ENCODE assay signal across 8 cellular contexts in genomic region chr15:82810061-82810862, GRCh38. TPM values are rescaled to one million over a fixed set of nuclear protein-coding genes. Genes with fewer than 3 reads are reported as not detected.
A peak's percentile ranks its signal among the peaks of the same experiment; 100 is the strongest.
DNase-seq lines count a peak whose midpoint lies in the region; ATAC-seq and TF ChIP-seq lines count a peak whose summit lies in the region.

No MANE protein-coding gene starts in this region.

- no peak; the same call in none of the 2 replicates for TF ChIP-seq CTCF in 22Rv1 (IDR thresholded peaks at IDR 0.05)

- H3K4me3 Mint-ChIP-seq in activated naive CD8-positive, alpha-beta T cell treated with anti-CD3 and anti-CD28 coated beads, Interleukin-2, amount 50 U/mL, for 24 hours: peak overlapping the region; percentile 95

- H3K9ac ChIP-seq in rectal smooth muscle tissue (ENCODE audit: low read length): peak overlapping the region; percentile 96

- peaks cover 17% of the 10 kb centered on the region for H3K4me1 ChIP-seq in rectal smooth muscle tissue (ENCODE audit: control insufficient read depth, insufficient read depth, low read length)

- no peaks in the 10 kb centered on the region for H3K27me3 ChIP-seq in rectal smooth muscle tissue (ENCODE audit: control insufficient read depth, insufficient read depth, low read length)

- H3K27ac ChIP-seq in 22Rv1 (peak overlapping the region; percentile 96), rectal smooth muscle tissue (ENCODE audit: low read depth, low read length) (peak overlapping the region; percentile 99)

- H3K27me3 Mint-ChIP-seq in activated naive CD8-positive, alpha-beta T cell treated with anti-CD3 and anti-CD28 coated beads, Interleukin-2, amount 50 U/mL, for 24 hours: no peaks in the 10 kb centered on the region

- H3K4me3 ChIP-seq in rectal smooth muscle tissue (ENCODE audit: low read length): peak overlapping the region; percentile 98

- TF ChIP-seq POLR2A in GM15510 (IDR thresholded peaks at IDR 0.05; ENCODE audit: borderline replicate concordance, extremely low read depth, insufficient read length): peak; percentile 26

- peak; percentile 17 for ATAC-seq in HG03039 (IDR thresholded peaks at IDR 0.05; ENCODE audit: unreplicated experiment)
- peak; percentile 1 for ATAC-seq in activated naive CD8-positive, alpha-beta T cell treated with anti-CD3 and anti-CD28 coated beads, Interleukin-2, amount 50 U/mL, for 24 hours
- ATAC-seq in left cardiac atrium: peak in 1 of 2 donors; percentile 34

- H3K36me3 Mint-ChIP-seq in activated naive CD8-positive, alpha-beta T cell treated with anti-CD3 and anti-CD28 coated beads, Interleukin-2, amount 50 U/mL, for 24 hours (ENCODE audit: low read depth): peaks cover 30% of the 10 kb centered on the region

- peak; percentile 50 for DNase-seq in activated naive CD8-positive, alpha-beta T cell treated with anti-CD3 and anti-CD28 coated beads, Interleukin-2, amount 50 U/mL, for 24 hours
- DNase-seq in left cardiac atrium (peak; percentile 44), NCI-H2196 treated with DMSO at 0.1 percent for 48 hours (lab: John Stamatoyannopoulos, UW; ENCODE audit: unreplicated experiment) (no peak)

- H3K4me1 Mint-ChIP-seq in activated naive CD8-positive, alpha-beta T cell treated with anti-CD3 and anti-CD28 coated beads, Interleukin-2, amount 50 U/mL, for 24 hours: peaks cover 59% of the 10 kb centered on the region

- no peaks in the 10 kb centered on the region for H3K9me3 Mint-ChIP-seq in activated naive CD8-positive, alpha-beta T cell treated with anti-CD3 and anti-CD28 coated beads, Interleukin-2, amount 50 U/mL, for 24 hours

- H3K36me3 ChIP-seq in rectal smooth muscle tissue (ENCODE audit: control insufficient read depth, insufficient read depth, low read length): no peaks in the 10 kb centered on the region

- intact Hi-C loops in left cardiac atrium (cut with DNase I): no loop called here

- H3K27ac Mint-ChIP-seq in activated naive CD8-positive, alpha-beta T cell treated with anti-CD3 and anti-CD28 coated beads, Interleukin-2, amount 50 U/mL, for 24 hours: peak overlapping the region; percentile 98

TF ChIP-seq in PFSK-1, 5 proteins besides CTCF, POLR2A, EP300 and RAD21:
- TF ChIP-seq SIN3A (IDR thresholded peaks at IDR 0.05; ENCODE audit: borderline replicate concordance, insufficient read depth, low read length) (no peak), FOXP2 (optimal IDR thresholded peaks at IDR 0.05; ENCODE audit: borderline replicate concordance, extremely low read depth, extremely low read length, insufficient read depth) (peak; percentile 10), POLR2AphosphoS5 (IDR thresholded peaks at IDR 0.05; ENCODE audit: low read depth, low read length) (no peak), TAF1 (IDR thresholded peaks at IDR 0.05; ENCODE audit: borderline replicate concordance, insufficient read depth, low read length) (0 out of 2 replicates have a peak, but pooled peaks have one; percentile 5)
- TF ChIP-seq, protein P1, sequence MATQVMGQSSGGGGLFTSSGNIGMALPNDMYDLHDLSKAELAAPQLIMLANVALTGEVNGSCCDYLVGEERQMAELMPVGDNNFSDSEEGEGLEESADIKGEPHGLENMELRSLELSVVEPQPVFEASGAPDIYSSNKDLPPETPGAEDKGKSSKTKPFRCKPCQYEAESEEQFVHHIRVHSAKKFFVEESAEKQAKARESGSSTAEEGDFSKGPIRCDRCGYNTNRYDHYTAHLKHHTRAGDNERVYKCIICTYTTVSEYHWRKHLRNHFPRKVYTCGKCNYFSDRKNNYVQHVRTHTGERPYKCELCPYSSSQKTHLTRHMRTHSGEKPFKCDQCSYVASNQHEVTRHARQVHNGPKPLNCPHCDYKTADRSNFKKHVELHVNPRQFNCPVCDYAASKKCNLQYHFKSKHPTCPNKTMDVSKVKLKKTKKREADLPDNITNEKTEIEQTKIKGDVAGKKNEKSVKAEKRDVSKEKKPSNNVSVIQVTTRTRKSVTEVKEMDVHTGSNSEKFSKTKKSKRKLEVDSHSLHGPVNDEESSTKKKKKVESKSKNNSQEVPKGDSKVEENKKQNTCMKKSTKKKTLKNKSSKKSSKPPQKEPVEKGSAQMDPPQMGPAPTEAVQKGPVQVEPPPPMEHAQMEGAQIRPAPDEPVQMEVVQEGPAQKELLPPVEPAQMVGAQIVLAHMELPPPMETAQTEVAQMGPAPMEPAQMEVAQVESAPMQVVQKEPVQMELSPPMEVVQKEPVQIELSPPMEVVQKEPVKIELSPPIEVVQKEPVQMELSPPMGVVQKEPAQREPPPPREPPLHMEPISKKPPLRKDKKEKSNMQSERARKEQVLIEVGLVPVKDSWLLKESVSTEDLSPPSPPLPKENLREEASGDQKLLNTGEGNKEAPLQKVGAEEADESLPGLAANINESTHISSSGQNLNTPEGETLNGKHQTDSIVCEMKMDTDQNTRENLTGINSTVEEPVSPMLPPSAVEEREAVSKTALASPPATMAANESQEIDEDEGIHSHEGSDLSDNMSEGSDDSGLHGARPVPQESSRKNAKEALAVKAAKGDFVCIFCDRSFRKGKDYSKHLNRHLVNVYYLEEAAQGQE (IDR thresholded peaks at IDR 0.05; ENCODE audit: insufficient read depth in 1 of 2, low read depth in 2 of 2, low read length in 2 of 2): no peak

RNA-seq across cellular contexts. Expression of gene WHAMM, which starts 0.8 kb away (rescaled TPM):
- 4.1 TPM for polyA plus RNA-seq in PFSK-1 (2012; ENCODE audit: insufficient read length, low read depth)
- 1 to 10 TPM; 6.3 to 7.2 TPM for total RNA-seq in left cardiac atrium

RNA-seq across cellular contexts. Expression of gene FSD2, which starts 4.4 kb away (rescaled TPM):
- not detected for polyA plus RNA-seq in PFSK-1 (2012; ENCODE audit: insufficient read length, low read depth)
- 10 to 100 TPM; 47.7 to 94.3 TPM for total RNA-seq in left cardiac atrium
